ENCODE assay signal across 14 cellular contexts in the genomic region with DNA sequence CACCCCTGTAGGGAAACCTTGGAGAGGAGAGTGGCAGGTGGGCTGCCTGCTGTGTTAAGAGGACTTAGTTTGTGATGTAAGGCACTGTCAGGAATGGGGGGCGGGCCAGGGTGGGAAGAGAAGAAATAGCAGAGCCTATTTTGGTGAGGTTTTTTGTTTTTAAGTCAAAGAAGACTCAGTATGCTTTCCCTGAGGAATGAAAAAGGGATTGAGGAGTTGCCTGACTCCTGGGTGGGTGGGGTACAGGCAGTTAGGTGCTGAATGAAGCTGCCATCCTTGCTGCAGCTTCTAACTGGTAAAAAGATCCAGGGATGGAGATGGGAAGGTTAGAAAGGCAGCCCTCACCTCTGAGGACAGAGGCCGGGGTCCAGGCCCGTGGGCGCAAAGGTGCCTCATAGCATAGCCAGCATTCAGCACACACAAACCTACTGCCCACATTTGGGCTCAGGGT. TPM values are rescaled to one million over a fixed set of nuclear protein-coding genes. Genes with fewer than 3 reads are reported as not detected.
DNase-seq lines count a peak whose midpoint lies in the region; ATAC-seq and TF ChIP-seq lines count a peak whose summit lies in the region.
"Had no signal": no experiment of that assay in that cellular context is flagged by ENCODE, and none has a peak within 500 bp of the region (broad histone marks: within the 10 kb centered on the region; RNA-seq: fewer than 3 reads in every experiment).

No MANE protein-coding gene starts in this region.

- H3K4me3 ChIP-seq in GM23248, result no peak overlapping the region
- H3K4me3 ChIP-seq in lower lobe of right lung, result no peak overlapping the region
- H3K4me3 ChIP-seq in stomach smooth muscle (ENCODE audit: low read length in 2 of 2), result no peak overlapping the region
- H3K4me3 ChIP-seq in right lobe of liver, result no peak overlapping the region
- H3K4me3 ChIP-seq: hepatocyte had no signal

- H3K27me3 ChIP-seq in GM23248 (replicated peaks; ENCODE audit: insufficient read depth) (no peaks in the 10 kb centered on the region), lower lobe of right lung (ENCODE audit: low read depth) (no peaks in the 10 kb centered on the region), stomach smooth muscle (ENCODE audit: control insufficient read depth in 1 of 2, insufficient read depth in 2 of 2, low read length in 2 of 2) (no peaks in the 10 kb centered on the region), right lobe of liver (no peaks in the 10 kb centered on the region)
- H3K27me3 ChIP-seq: hepatocyte had no signal

- no peak overlapping the region for H3K4me2 ChIP-seq in GM23248 (ENCODE audit: unreplicated experiment)
- H3K4me2 ChIP-seq: hepatocyte, SK-N-SH had no signal

- in situ Hi-C loops in GM23248 (cut with MboI), result loop anchor here (10.0 kb wide), 1 partner anchor 170 kb away; the partner anchor contains the start of gene LPIN3

- no peaks in the 10 kb centered on the region for H3K27me3 Mint-ChIP-seq in activated T-helper 17 cell treated with anti-CD3 and anti-CD28 coated beads, Interleukin-2, amount 50 U/mL, for 72 hours
- H3K27me3 Mint-ChIP-seq: activated CD4-positive, alpha-beta T cell treated with anti-CD3 and anti-CD28 coated beads for 36 hours had no signal

- H3K9ac ChIP-seq in GM23248 (no peak overlapping the region), stomach smooth muscle (ENCODE audit: low read length in 2 of 2) (peak overlapping the region in 1 of 2 donors; percentile 13)
- H3K9ac ChIP-seq: SK-N-SH had no signal

- peaks cover 20% of the 10 kb centered on the region for H3K4me1 Mint-ChIP-seq in activated T-helper 17 cell treated with anti-CD3 and anti-CD28 coated beads, Interleukin-2, amount 50 U/mL, for 72 hours
- H3K4me1 Mint-ChIP-seq: mesothelial cell of epicardium had no signal

- H3K27ac Mint-ChIP-seq in activated T-helper 17 cell treated with anti-CD3 and anti-CD28 coated beads, Interleukin-2, amount 50 U/mL, for 72 hours, result peak overlapping the region; percentile 75

- H3K4me1 ChIP-seq in GM23248 (ENCODE audit: insufficient read depth), result peaks cover 43% of the 10 kb centered on the region
- peaks cover 49% of the 10 kb centered on the region for H3K4me1 ChIP-seq in lower lobe of right lung
- peaks cover 64% of the 10 kb centered on the region for H3K4me1 ChIP-seq in stomach smooth muscle (ENCODE audit: control insufficient read depth, insufficient read depth, low read length)
- no peaks in the 10 kb centered on the region for H3K4me1 ChIP-seq in right lobe of liver
- H3K4me1 ChIP-seq: Caco-2 had no signal

- H3K9me3 ChIP-seq in GM23248 (ENCODE audit: low read depth), result no peaks in the 10 kb centered on the region
- H3K9me3 ChIP-seq in lower lobe of right lung, result no peaks in the 10 kb centered on the region
- no peaks in the 10 kb centered on the region for H3K9me3 ChIP-seq in stomach smooth muscle (ENCODE audit: control insufficient read depth in 2 of 2, low read length in 2 of 2)
- H3K9me3 ChIP-seq in right lobe of liver, result no peaks in the 10 kb centered on the region
- H3K9me3 ChIP-seq: Caco-2, SK-N-SH had no signal

- H3K9me2 ChIP-seq in GM23248 (ENCODE audit: insufficient read depth), result no peaks in the 10 kb centered on the region
- H3K9me2 ChIP-seq: SK-N-SH had no signal

- peaks cover 30% of the 10 kb centered on the region for H3K79me2 ChIP-seq in GM23248 (ENCODE audit: insufficient read depth)
- H3K79me2 ChIP-seq: hepatocyte had no signal

- TF ChIP-seq CTCF in lower lobe of right lung (IDR thresholded peaks at IDR 0.05), result no peak
- no peak for TF ChIP-seq CTCF in right lobe of liver (IDR thresholded peaks at IDR 0.05)

- TF ChIP-seq POLR2A in right lobe of liver (IDR thresholded peaks at IDR 0.05), result no peak

- H4K20me1 ChIP-seq in GM23248 (ENCODE audit: insufficient read depth), result no peaks in the 10 kb centered on the region

- H3F3A ChIP-seq in GM23248 (ENCODE audit: insufficient read depth), result peaks cover 23% of the 10 kb centered on the region

- H3K4me3 Mint-ChIP-seq in activated T-helper 17 cell treated with anti-CD3 and anti-CD28 coated beads, Interleukin-2, amount 50 U/mL, for 72 hours, result no peak overlapping the region
- H3K4me3 Mint-ChIP-seq: activated CD4-positive, alpha-beta T cell treated with anti-CD3 and anti-CD28 coated beads for 36 hours; mesothelial cell of epicardium had no signal

- H3K36me3 ChIP-seq in GM23248 (ENCODE audit: low read depth) (no peaks in the 10 kb centered on the region; the same call in 1 of the 2 replicates), lower lobe of right lung (peaks cover 69% of the 10 kb centered on the region), stomach smooth muscle (ENCODE audit: control insufficient read depth in 2 of 2, insufficient read depth in 2 of 2, low read length in 2 of 2) (peaks cover 11 to 29% of the 10 kb centered on the region in 2 donors), right lobe of liver (peaks cover 0 to 6% (median 0%) of the 10 kb centered on the region in 4 donors)

- peaks cover 83% of the 10 kb centered on the region for H3K36me3 Mint-ChIP-seq in activated T-helper 17 cell treated with anti-CD3 and anti-CD28 coated beads, Interleukin-2, amount 50 U/mL, for 72 hours (ENCODE audit: low read depth)

- intact Hi-C loops in lower lobe of right lung (cut with DNase I), result no loop called here
- intact Hi-C loops in right lobe of liver (cut with DNase I), result loop anchor here in 1 of 2 donors (10.0 kb wide), 1 partner anchor 50 kb away; no protein-coding TSS in a partner anchor

- H3K9me3 Mint-ChIP-seq in activated T-helper 17 cell treated with anti-CD3 and anti-CD28 coated beads, Interleukin-2, amount 50 U/mL, for 72 hours, result no peaks in the 10 kb centered on the region
- H3K9me3 Mint-ChIP-seq: mesothelial cell of epicardium had no signal

- no peak overlapping the region for H2AFZ ChIP-seq in GM23248
- H2AFZ ChIP-seq: hepatocyte had no signal

- WGBS in GM23248 (ENCODE audit: low coverage in 1 of 2, low lambda C conversion rate in 2 of 2, missing lambda C conversion rate in 2 of 2), 2 experiments, result 76 to 83% methylated on average over 4 of the region's 4 CpGs
- WGBS in right lobe of liver (ENCODE audit: insufficient coverage, low coverage, low lambda C conversion rate, missing lambda C conversion rate), result 86% methylated on average over 1 of the region's 4 CpGs

- ATAC-seq in activated T-helper 17 cell treated with anti-CD3 and anti-CD28 coated beads, Interleukin-2, amount 50 U/mL, for 72 hours (replicated peaks), result no peak
- ATAC-seq in lower lobe of right lung (no peak), HG03139 (IDR thresholded peaks at IDR 0.05; ENCODE audit: unreplicated experiment) (no peak), right lobe of liver (no peak)
- ATAC-seq: activated CD4-positive, alpha-beta T cell treated with anti-CD3 and anti-CD28 coated beads for 36 hours; HepG2 had no signal

- no peak for DNase-seq in GM23248
- no peak for DNase-seq in lower lobe of right lung
- no peak for DNase-seq in right lobe of liver
- no peak for DNase-seq in iPS-NIHi7 (ENCODE audit: extremely low spot score)
- DNase-seq: Caco-2, NCI-H1694, SK-N-SH had no signal

- 0 out of 2 replicates have a peak overlapping the region, but pooled peaks have one; percentile 5 for H3K27ac ChIP-seq in GM23248
- H3K27ac ChIP-seq in lower lobe of right lung, result peak overlapping the region; percentile 68
- H3K27ac ChIP-seq in stomach smooth muscle (ENCODE audit: low read length), result peak overlapping the region; percentile 79
- no peak overlapping the region for H3K27ac ChIP-seq in right lobe of liver
- H3K27ac ChIP-seq: hepatocyte had no signal

RNA-seq across cellular contexts. Expression of gene PLCG1, which starts 37.9 kb away (rescaled TPM):
- total RNA-seq in GM23248 (2014; rRNA removed; shearing (Covaris generic)), result 29.8 and 32.6 TPM in 2 replicates
- polyA plus RNA-seq in GM23248 (2016; fragmentation: Nextera tagmentation; extraction: Ambion mirVana), result 4.8 and 8.3 TPM in 2 replicates
- 100 to 1,000 TPM; 184 to 628 TPM for total RNA-seq in activated T-helper 17 cell treated with anti-CD3 and anti-CD28 coated beads, Interleukin-2, amount 50 U/mL, for 72 hours
- total RNA-seq in lower lobe of right lung (94.0 TPM), right lobe of liver (10 to 100 TPM in 5 of 6 experiments, 1 to 10 TPM in 1; 9.5 to 22.6 (median 16.6) TPM)

Comparison
In these comparisons a context has a peak if more than half of its experiments do, and no peak if none do; other contexts are left out.
1. H3K27ac ChIP-seq: peak in GM23248 (single experiment), lower lobe of right lung (single experiment) and stomach smooth muscle (single experiment); none in right lobe of liver (0 of 3).